27 cellular contexts compared by ENCODE assay signal in genomic region chr2:129458451-129458850, GRCh38.
"Had no signal": no experiment of that assay in that cellular context is flagged by ENCODE, and none has a peak within 500 bp of the region (broad histone marks: within the 10 kb centered on the region; RNA-seq: fewer than 3 reads in every experiment).

No MANE protein-coding gene starts in this region.

- H3K4me1 Mint-ChIP-seq: naive thymus-derived CD4-positive, alpha-beta T cell; neural crest cell; stimulated activated naive B cell treated with anti-CD40 and anti-IgM and Interleukin-4, amounts not matched to agents 10 μg/mL and 1 μg/mL and 100 μg/mL, for 72 hours had no signal

- H3K36me3 Mint-ChIP-seq: naive thymus-derived CD4-positive, alpha-beta T cell; natural killer cell treated with Interleukin-12 subunit alpha and Interleukin-12 subunit beta and Interleukin-15 and Interleukin-18, amount 100 ng/mL, for 72 hours; stimulated activated naive B cell treated with anti-CD40 and anti-IgM and Interleukin-4, amounts not matched to agents 10 μg/mL and 1 μg/mL and 100 μg/mL, for 72 hours had no signal

- H3K27ac ChIP-seq: left ventricle myocardium inferior, neutrophil, ovary, prostate gland, skin epidermis, stomach, testis, thyroid gland, transverse colon, upper lobe of left lung, vagina had no signal

- H3K9me3 ChIP-seq: left ventricle myocardium inferior, mucosa of descending colon, neutrophil, ovary, prostate gland, stomach, testis, thyroid gland, transverse colon, upper lobe of left lung, vagina had no signal

- H3K4me3 Mint-ChIP-seq: naive thymus-derived CD4-positive, alpha-beta T cell; natural killer cell treated with Interleukin-12 subunit alpha and Interleukin-12 subunit beta and Interleukin-15 and Interleukin-18, amount 100 ng/mL, for 72 hours; neural crest cell; stimulated activated naive B cell treated with anti-CD40 and anti-IgM and Interleukin-4, amounts not matched to agents 10 μg/mL and 1 μg/mL and 100 μg/mL, for 72 hours had no signal

- H3K4me3 ChIP-seq: left ventricle myocardium inferior, lung, mucosa of descending colon, ovary, prostate gland, skin epidermis, stomach, testis, thyroid gland, transverse colon, upper lobe of left lung, vagina had no signal

- H3K27me3 Mint-ChIP-seq: natural killer cell treated with Interleukin-12 subunit alpha and Interleukin-12 subunit beta and Interleukin-15 and Interleukin-18, amount 100 ng/mL, for 72 hours; stimulated activated naive B cell treated with anti-CD40 and anti-IgM and Interleukin-4, amounts not matched to agents 10 μg/mL and 1 μg/mL and 100 μg/mL, for 72 hours had no signal

- DNase-seq: kidney glomerular epithelial cell; left cardiac atrium; left ventricle myocardium inferior; midbrain; mucosa of descending colon; naive thymus-derived CD4-positive, alpha-beta T cell; ovary; retina; right cardiac atrium; stimulated activated CD4-positive, alpha-beta T cell treated with anti-CD3 and anti-CD28 coated beads, Interleukin-12 subunit alpha, Interleukin-12 subunit beta, amount 100 ng/mL, for 4 hours; stimulated activated CD4-positive, alpha-beta T cell treated with anti-CD3 and anti-CD28 coated beads, Interleukin-15, amount 100 ng/mL, for 24 hours; stimulated activated CD4-positive, alpha-beta T cell treated with anti-CD3 and anti-CD28 coated beads, Interleukin-2, amount 100 ng/mL, for 24 hours; stimulated activated CD4-positive, alpha-beta T cell treated with anti-CD3 and anti-CD28 coated beads, Interleukin-4, amount 100 ng/mL, for 1 hour; stimulated activated naive B cell treated with anti-CD40 and anti-IgM and Interleukin-4, amounts not matched to agents 10 μg/mL and 1 μg/mL and 100 μg/mL, for 72 hours; stimulated activated naive CD8-positive, alpha-beta T cell treated with anti-CD3 and anti-CD28 coated beads, Interleukin-15, Interleukin-2, amounts not matched to agents 100 U/mL and 50 U/mL, for 24 hours; stomach; testis; thyroid gland; transverse colon; upper lobe of left lung had no signal

- H3K27ac Mint-ChIP-seq: naive thymus-derived CD4-positive, alpha-beta T cell; natural killer cell treated with Interleukin-12 subunit alpha and Interleukin-12 subunit beta and Interleukin-15 and Interleukin-18, amount 100 ng/mL, for 72 hours; stimulated activated naive B cell treated with anti-CD40 and anti-IgM and Interleukin-4, amounts not matched to agents 10 μg/mL and 1 μg/mL and 100 μg/mL, for 72 hours had no signal

- H3K4me1 ChIP-seq: left ventricle myocardium inferior, prostate gland, stomach, testis, thyroid gland, transverse colon, upper lobe of left lung, vagina had no signal

- H3K36me3 ChIP-seq: left ventricle myocardium inferior, neutrophil, ovary, prostate gland, stomach, thyroid gland, transverse colon, upper lobe of left lung, vagina had no signal

- H3K27me3 ChIP-seq: neutrophil, ovary, stomach, testis, thyroid gland, transverse colon, upper lobe of left lung, vagina had no signal

- H3K9me3 Mint-ChIP-seq: naive thymus-derived CD4-positive, alpha-beta T cell; natural killer cell treated with Interleukin-12 subunit alpha and Interleukin-12 subunit beta and Interleukin-15 and Interleukin-18, amount 100 ng/mL, for 72 hours; neural crest cell; stimulated activated naive B cell treated with anti-CD40 and anti-IgM and Interleukin-4, amounts not matched to agents 10 μg/mL and 1 μg/mL and 100 μg/mL, for 72 hours had no signal
